11 cellular contexts compared by ENCODE assay signal in the genomic region with DNA sequence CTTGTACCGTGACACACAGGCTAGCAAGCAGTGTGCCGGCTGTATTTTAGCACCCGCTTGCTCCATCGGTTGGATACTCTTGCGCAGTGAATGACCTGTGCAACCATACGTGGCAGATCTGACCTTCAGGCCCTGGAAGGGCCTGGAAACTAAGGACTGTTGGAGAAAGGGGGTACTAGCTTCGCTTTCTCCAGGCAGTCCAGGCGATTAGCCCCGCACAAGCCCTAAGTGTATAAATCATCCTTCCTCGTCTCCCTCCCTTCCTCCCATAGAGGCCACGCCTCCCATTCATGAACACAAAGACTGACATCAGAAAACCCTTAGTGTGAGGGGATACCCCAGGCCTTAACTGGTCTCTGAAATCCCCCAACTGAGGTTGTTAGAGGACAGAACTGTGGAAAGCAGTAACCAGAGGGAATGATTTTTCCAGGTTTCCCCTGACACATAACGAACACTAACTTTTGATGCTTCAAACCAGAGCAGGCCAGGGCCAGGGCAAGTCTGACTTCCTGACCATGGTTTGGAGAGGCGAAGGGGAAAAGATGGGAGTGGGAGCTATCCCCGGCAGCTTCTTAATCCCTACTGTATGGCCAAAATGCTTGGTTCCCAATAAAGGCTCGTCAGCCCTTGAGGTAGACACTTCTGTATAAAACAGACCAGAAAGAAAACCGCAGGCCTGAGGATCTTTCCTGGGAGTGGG. TPM values are rescaled to one million over a fixed set of nuclear protein-coding genes. Genes with fewer than 3 reads are reported as not detected.
DNase-seq lines count a peak whose midpoint lies in the region; ATAC-seq, FAIRE-seq and TF ChIP-seq lines count a peak whose summit lies in the region.
"Had no signal": no experiment of that assay in that cellular context is flagged by ENCODE, and none has a peak within 500 bp of the region (broad histone marks: within the 10 kb centered on the region; RNA-seq: fewer than 3 reads in every experiment).

No MANE protein-coding gene starts in this region.

- TF ChIP-seq EP300 in K562 (IDR thresholded peaks at IDR 0.05; ENCODE audit: low read length) (no peak), ovary (IDR thresholded peaks at IDR 0.05) (no peak)

- H3K36me3 Mint-ChIP-seq in naive thymus-derived CD8-positive, alpha-beta T cell: peaks cover 0 to 14% (median 0%) of the 10 kb centered on the region in 3 donors

- no peaks in the 10 kb centered on the region for H3K9me3 ChIP-seq in cardiac muscle cell (ENCODE audit: low read depth)
- no peaks in the 10 kb centered on the region for H3K9me3 ChIP-seq in right atrium auricular region
- no peaks in the 10 kb centered on the region for H3K9me3 ChIP-seq in K562 (replicated peaks; ENCODE audit: control insufficient read depth, insufficient read depth, low read depth, low read length)
- no peaks in the 10 kb centered on the region for H3K9me3 ChIP-seq in ovary
- H3K9me3 ChIP-seq: mucosa of descending colon had no signal

- peaks cover 12 to 26% (median 23%) of the 10 kb centered on the region in 4 donors for H3K4me1 Mint-ChIP-seq in naive thymus-derived CD8-positive, alpha-beta T cell

- peaks cover 35% of the 10 kb centered on the region for H3K79me2 ChIP-seq in K562 (ENCODE audit: control insufficient read depth, insufficient read depth, low read length)

- H3K36me3 ChIP-seq in cardiac muscle cell: peaks cover 11% of the 10 kb centered on the region
- H3K36me3 ChIP-seq in right atrium auricular region: no peaks in the 10 kb centered on the region
- H3K36me3 ChIP-seq in K562 (ENCODE audit: control insufficient read depth, insufficient read depth, low read length): peaks cover 23% of the 10 kb centered on the region
- no peaks in the 10 kb centered on the region for H3K36me3 ChIP-seq in ovary

- H3K4me2 ChIP-seq in K562 (ENCODE audit: insufficient read depth, low read length): peak overlapping the region; percentile 85

- TF ChIP-seq POLR2A in K562 (conservative IDR thresholded peaks at IDR 0.05): no peak
- TF ChIP-seq POLR2A in ovary (IDR thresholded peaks at IDR 0.05): no peak

- 44% methylated on average over 15 of the region's 16 CpGs for WGBS in K562 (ENCODE audit: insufficient coverage, low coverage, missing lambda C conversion rate)
- 83 to 88% (median 88%) methylated on average over 16 of the region's 16 CpGs for WGBS in ovary, 3 donors

- no peaks in the 10 kb centered on the region for H3K9me3 Mint-ChIP-seq in naive thymus-derived CD8-positive, alpha-beta T cell

- TF ChIP-seq CTCF in cardiac muscle cell (IDR thresholded peaks at IDR 0.05; ENCODE audit: low read depth, low read length) (no peak), right atrium auricular region (IDR thresholded peaks at IDR 0.05) (no peak), K562 (IDR thresholded peaks at IDR 0.05 in 2 of 3, conservative IDR thresholded peaks at IDR 0.05 in 1 of 3; ENCODE audit: insufficient read depth in 2 of 3, low read depth in 1 of 3, low read length in 3 of 3) (no peak), ovary (IDR thresholded peaks at IDR 0.05) (no peak)

- no peak overlapping the region for H3K4me3 ChIP-seq in cardiac muscle cell
- H3K4me3 ChIP-seq in right atrium auricular region: no peak overlapping the region
- H3K4me3 ChIP-seq in K562: no peak overlapping the region
- H3K4me3 ChIP-seq in ovary: no peak overlapping the region
- H3K4me3 ChIP-seq: mucosa of descending colon had no signal

- ATAC-seq in K562: peak; percentile 16; the same call in 2 of the 3 replicates
- no peak for ATAC-seq in naive thymus-derived CD8-positive, alpha-beta T cell
- ATAC-seq in HG03342 (IDR thresholded peaks at IDR 0.05; ENCODE audit: unreplicated experiment): no peak
- ATAC-seq in GM18861 (IDR thresholded peaks at IDR 0.05; ENCODE audit: unreplicated experiment): no peak
- ATAC-seq: mucosa of descending colon had no signal

- POLR2A ChIA-PET in K562 (lab: Yijun Ruan, JAX): interaction anchor here (0.6 to 1.8 kb wide), 6 partner anchors 9 to 1503 kb away, joined by 3 to 5 read pairs (median 4); no protein-coding TSS in a partner anchor
- POLR2A ChIA-PET in naive thymus-derived CD8-positive, alpha-beta T cell (lab: Charles Lee): interaction anchor here (0.7 to 2.2 kb wide), 3 partner anchors 18 to 97 kb away, joined by 3 to 8 read pairs (median 3); partner anchors contain the start of gene SRSF1

- peak overlapping the region; percentile 94 for H3K27ac ChIP-seq in cardiac muscle cell
- peak overlapping the region in 1 of 2 donors; percentile 75 for H3K27ac ChIP-seq in right atrium auricular region
- H3K27ac ChIP-seq in K562 (ENCODE audit: extremely low read depth, low read depth, low read length): peak overlapping the region; percentile 77
- H3K27ac ChIP-seq in ovary: peak overlapping the region in 1 of 2 donors; percentile 72

- peak; percentile 80 for FAIRE-seq in K562 (lab: Jason Lieb, UNC)
- FAIRE-seq: bronchial epithelial cell had no signal

- peak overlapping the region in 6 of 10 donors; percentile 33 to 76 (median 64) for H3K4me3 Mint-ChIP-seq in naive thymus-derived CD8-positive, alpha-beta T cell

- in situ Hi-C loops in K562 (cut with MboI): no loop called here

- H3K9me1 ChIP-seq in K562 (ENCODE audit: control insufficient read depth, insufficient read depth, low read length): peaks cover 15% of the 10 kb centered on the region

- DNase-seq in cardiac muscle cell (ENCODE audit: low read depth in 1 of 2, low spot score in 1 of 2) (no peak), right atrium auricular region (ENCODE audit: low spot score) (no peak), K562 (ENCODE audit: extremely low read depth in 1 of 4, low spot score in 3 of 4) (peak in 2 of 4 experiments; percentile 56 to 73), ovary (no peak), COLO829 (ENCODE audit: low spot score) (no peak)
- DNase-seq in naive thymus-derived CD8-positive, alpha-beta T cell: no peak
- DNase-seq: MM.1S had no signal

- H4K20me1 ChIP-seq in K562 (replicated peaks; ENCODE audit: control insufficient read depth, insufficient read depth, low read length): peaks cover 28% of the 10 kb centered on the region

- peak overlapping the region; percentile 1 to 61; a peak in 3 of 4 replicates for H3K9ac ChIP-seq in K562 (ENCODE audit: insufficient read depth in 1 of 2, low read depth in 2 of 2, low read length in 2 of 2)

- H3K27me3 Mint-ChIP-seq in naive thymus-derived CD8-positive, alpha-beta T cell: no peaks in the 10 kb centered on the region

- H3K27me3 ChIP-seq in cardiac muscle cell (no peaks in the 10 kb centered on the region), right atrium auricular region (no peaks in the 10 kb centered on the region), K562 (ENCODE audit: control insufficient read depth in 2 of 2, insufficient read depth in 2 of 2, low read length in 2 of 2) (no peaks in the 10 kb centered on the region), ovary (no peaks in the 10 kb centered on the region)

- intact Hi-C loops in K562 (cut with micrococcal nuclease): no loop called here
- intact Hi-C loops in ovary (cut with DNase I): loop anchor here in 1 of 4 donors (2.0 kb wide), 1 partner anchor 75 kb away; the partner anchor contains the start of gene SRSF1

- peak overlapping the region; percentile 97 for H2AFZ ChIP-seq in K562 (ENCODE audit: low read depth, low read length)

- CTCF ChIA-PET in K562 (lab: Yijun Ruan, JAX; ENCODE audit: low intra/inter-chr PET ratio): no interaction called here

- peak overlapping the region in 8 of 10 donors; percentile 26 to 75 (median 62) for H3K27ac Mint-ChIP-seq in naive thymus-derived CD8-positive, alpha-beta T cell

- peaks cover 26% of the 10 kb centered on the region for H3K4me1 ChIP-seq in cardiac muscle cell (ENCODE audit: low read depth)
- peaks cover 0 to 34% of the 10 kb centered on the region in 2 donors for H3K4me1 ChIP-seq in right atrium auricular region
- peaks cover 27 to 52% of the 10 kb centered on the region in 2 experiments for H3K4me1 ChIP-seq in K562 (replicated peaks in 1 of 2; ENCODE audit: control insufficient read depth in 2 of 2, insufficient read depth in 2 of 2, low read length in 2 of 2)
- peaks cover 11% of the 10 kb centered on the region for H3K4me1 ChIP-seq in ovary (ENCODE audit: insufficient read depth)

- no peak for TF ChIP-seq RAD21 in K562 (CRISPR knock-in tag; conservative IDR thresholded peaks at IDR 0.05 in 1 of 2, IDR thresholded peaks at IDR 0.05 in 1 of 2)

- BruUV-seq in K562 (replicated peaks; lab: Mats Ljungman, UMichigan): no TSS peak

TF ChIP-seq in K562, 482 proteins besides CTCF, POLR2A, EP300 and RAD21 (continues in another document):
- no peak for TF ChIP-seq HNRNPLL (IDR thresholded peaks at IDR 0.05; ENCODE audit: low read depth, low read length, poor library complexity, severe bottlenecking)

RNA-seq across cellular contexts. Expression of gene DYNLL2, which starts 1.4 kb away (rescaled TPM):
- total RNA-seq in cardiac muscle cell: 14.2 and 16.3 TPM in 2 replicates
- 0.62 and 0.79 TPM in 2 replicates for polyA plus RNA-seq in cardiac muscle cell
- total RNA-seq in right atrium auricular region: 10 to 100 TPM; 27.7 to 27.9 TPM
- 14.2 and 14.6 TPM in 2 replicates for total RNA-seq in K562 (2011; cell fraction: chromatin; rRNA removed; ENCODE audit: low replicate concordance)
- 8.4 and 9.3 TPM in 2 replicates for total RNA-seq in K562 (2011; cell fraction: nucleolus; rRNA removed)
- total RNA-seq in K562 (2011; cell fraction: nucleoplasm; rRNA removed): 17.1 and 28.1 TPM in 2 replicates
- 13.0 and 17.2 TPM in 2 replicates for total RNA-seq in K562 (2014; rRNA removed)
- 12.8 and 15.0 TPM in 2 replicates for total RNA-seq in K562 (2014; rRNA removed; fragmentation: Illumina TruSeq; extraction: Trizol)
- total RNA-seq in K562 (2015; rRNA removed; fragmentation: Illumina TruSeq; extraction: Trizol): 11.2 and 11.9 TPM in 2 replicates
- 19.1 and 24.5 TPM in 2 replicates for total RNA-seq in K562 (2021)
- polyA plus RNA-seq in K562 (2011; rRNA removed): 12.2 and 18.4 TPM in 2 replicates
- polyA plus RNA-seq in K562 (2011; cell fraction: cytosol; rRNA removed): 11.2 and 12.5 TPM in 2 replicates
- polyA plus RNA-seq in K562 (2011; cell fraction: nucleus; rRNA removed): 8.7 and 10.1 TPM in 2 replicates
- 19.5 and 41.0 TPM in 2 replicates for polyA plus RNA-seq in K562 (2012)
- polyA plus RNA-seq in K562 (2014; fragmentation: Illumina TruSeq; extraction: Trizol): 23.8 and 26.0 TPM in 2 replicates
- 1 to 10 TPM; 1.8 to 2.3 TPM for polyA plus RNA-seq in K562 (2014; fragmentation: Nextera tagmentation; extraction: Ambion mirVana)
- polyA plus RNA-seq in K562 (2014; rRNA removed): 19.9 and 22.6 TPM in 2 replicates
- polyA minus RNA-seq in K562 (2011; rRNA and poly(A)+ RNA removed): 16.5 and 19.5 TPM in 2 replicates
- polyA minus RNA-seq in K562 (2011; cell fraction: cytosol; rRNA and poly(A)+ RNA removed): 5.9 and 10.6 TPM in 2 replicates
- 5.9 and 9.1 TPM in 2 replicates for polyA minus RNA-seq in K562 (2011; cell fraction: nucleus; rRNA and poly(A)+ RNA removed)
- 10 to 100 TPM; 35.3 to 36.5 TPM for total RNA-seq in naive thymus-derived CD8-positive, alpha-beta T cell
- polyA plus RNA-seq in naive thymus-derived CD8-positive, alpha-beta T cell: 1 to 10 TPM; 1.1 to 1.3 (median 1.2) TPM
- 10 to 100 TPM; 11.0 to 42.5 (median 34.1) TPM for total RNA-seq in ovary
- polyA plus RNA-seq in ovary: 10 to 100 TPM; 18.4 to 51.1 TPM
